22 cellular contexts compared by ENCODE assay signal in the genomic region with DNA sequence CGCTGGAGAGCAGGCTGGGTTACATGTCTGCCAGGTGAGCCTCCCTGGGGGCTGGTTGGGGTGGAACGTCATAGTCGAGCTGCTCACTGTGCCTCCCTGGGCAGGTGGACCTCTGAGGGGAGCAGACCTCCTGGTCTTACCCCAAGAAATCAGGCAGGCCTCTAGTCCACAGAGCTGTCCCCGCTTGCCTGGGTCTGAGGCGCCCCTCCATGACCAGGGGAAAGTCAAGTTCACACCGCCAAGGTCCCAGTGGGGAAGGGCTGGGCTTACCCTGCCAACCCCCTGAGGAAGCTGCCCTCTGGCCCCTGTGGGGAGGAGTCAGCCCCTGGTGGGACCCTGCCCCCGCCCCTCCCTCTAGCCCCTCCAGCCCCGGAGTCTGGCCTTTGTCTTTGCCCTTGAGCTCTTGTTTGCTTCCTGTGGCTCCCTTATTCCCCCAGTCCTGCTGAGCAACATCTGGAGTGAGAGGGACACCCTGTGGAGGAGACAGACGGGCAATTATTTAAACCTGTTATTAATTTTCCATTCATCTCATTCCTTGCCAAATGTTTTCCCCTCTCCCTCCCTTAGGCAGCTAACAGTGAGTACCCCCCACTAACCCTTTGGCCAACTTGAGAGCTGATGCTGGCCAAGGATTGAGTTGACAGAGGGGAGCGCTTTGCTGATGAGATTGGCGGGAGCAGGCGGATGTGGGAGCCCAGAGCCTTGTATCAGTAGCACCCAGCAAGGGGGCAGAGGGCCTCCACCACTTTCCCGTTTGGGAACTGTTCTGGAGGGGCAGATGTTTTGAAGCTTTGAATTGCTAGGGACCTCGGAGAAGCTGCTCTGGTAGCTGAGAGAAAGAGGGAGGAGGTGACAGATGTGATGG.
DNase-seq lines count a peak whose midpoint lies in the region; ATAC-seq and TF ChIP-seq lines count a peak whose summit lies in the region.
"Had no signal": no experiment of that assay in that cellular context is flagged by ENCODE, and none has a peak within 500 bp of the region (broad histone marks: within the 10 kb centered on the region; RNA-seq: fewer than 3 reads in every experiment).

No MANE protein-coding gene starts in this region.

- DNase-seq in NCI-H748 (lab: John Stamatoyannopoulos, UW; ENCODE audit: unreplicated experiment) (peak; percentile 55), NCI-H748 treated with DMSO at 0.1 percent for 48 hours (lab: John Stamatoyannopoulos, UW) (no peak), NCI-H2171 (lab: John Stamatoyannopoulos, UW) (peak; percentile 30), cerebellar cortex (ENCODE audit: low spot score) (peak; percentile 21), suprapubic skin (ENCODE audit: low spot score in 2 of 2) (peak; percentile 44 to 68), DMS153 treated with DMSO at 0.1 percent for 48 hours (lab: John Stamatoyannopoulos, UW; ENCODE audit: unreplicated experiment) (no peak), GM23248 (no peak)
- DNase-seq: activated CD8-positive, alpha-beta memory T cell treated with anti-CD3 and anti-CD28 coated beads, Interleukin-2, amount 50 U/mL, for 4 hours; activated naive CD4-positive, alpha-beta T cell treated with anti-CD3 and anti-CD28 coated beads for 36 hours; body of pancreas; CD4-positive, CD25-positive, alpha-beta regulatory T cell; dorsolateral prefrontal cortex; EL; heart right ventricle; mucosa of descending colon; NCI-H1048; occipital lobe had no signal

- in situ Hi-C loops in GM23248 (cut with MboI): no loop called here

- H3K9me3 ChIP-seq in suprapubic skin (no peaks in the 10 kb centered on the region), GM23248 (ENCODE audit: low read depth) (no peaks in the 10 kb centered on the region)
- H3K9me3 ChIP-seq: body of pancreas had no signal

- no peaks in the 10 kb centered on the region for H3K79me2 ChIP-seq in GM23248 (ENCODE audit: insufficient read depth)

- H3K9ac ChIP-seq in GM23248: no peak overlapping the region

- TF ChIP-seq CTCF in suprapubic skin (IDR thresholded peaks at IDR 0.05): no peak

- no peak for TF ChIP-seq EP300 in suprapubic skin (IDR thresholded peaks at IDR 0.05)

- 85% methylated on average over 12 of the region's 14 CpGs for WGBS in suprapubic skin
- WGBS in GM23248 (ENCODE audit: low coverage in 1 of 2, low lambda C conversion rate in 2 of 2, missing lambda C conversion rate in 2 of 2), 2 experiments: 81 to 83% methylated on average over 12 to 14 of the region's 14 CpGs

- TF ChIP-seq POLR2A in suprapubic skin (IDR thresholded peaks at IDR 0.05): no peak

- H3K4me2 ChIP-seq in GM23248 (ENCODE audit: unreplicated experiment): no peak overlapping the region

- H3K27me3 ChIP-seq in suprapubic skin (no peaks in the 10 kb centered on the region), GM23248 (replicated peaks; ENCODE audit: insufficient read depth) (no peaks in the 10 kb centered on the region)
- H3K27me3 ChIP-seq: body of pancreas, dorsolateral prefrontal cortex, tibial nerve had no signal

- H3K4me3 ChIP-seq in suprapubic skin: no peak overlapping the region
- H3K4me3 ChIP-seq in GM23248: no peak overlapping the region
- H3K4me3 ChIP-seq: body of pancreas, dorsolateral prefrontal cortex, heart right ventricle, mucosa of descending colon, skin epidermis, tibial nerve had no signal

- H4K20me1 ChIP-seq in GM23248 (ENCODE audit: insufficient read depth): no peaks in the 10 kb centered on the region

- H3F3A ChIP-seq in GM23248 (ENCODE audit: insufficient read depth): no peaks in the 10 kb centered on the region

- H3K4me1 ChIP-seq in suprapubic skin (no peaks in the 10 kb centered on the region), GM23248 (ENCODE audit: insufficient read depth) (no peaks in the 10 kb centered on the region)
- H3K4me1 ChIP-seq: body of pancreas, heart right ventricle, tibial nerve had no signal

- no peak overlapping the region for H2AFZ ChIP-seq in GM23248

- no peak for ATAC-seq in HG03571 (IDR thresholded peaks at IDR 0.05; ENCODE audit: unreplicated experiment)
- ATAC-seq: activated CD4-positive, CD25-positive, alpha-beta regulatory T cell treated with anti-CD3 and anti-CD28 coated beads, Interleukin-2, amount 50 U/mL, for 24 hours; body of pancreas; mucosa of descending colon; stimulated activated effector memory CD8-positive, alpha-beta T cell treated with anti-CD3 and anti-CD28 coated beads, Interleukin-12 subunit alpha, Interleukin-12 subunit beta, amount 100 ng/mL, for 72 hours had no signal

- H3K36me3 ChIP-seq in suprapubic skin (peaks cover 56% of the 10 kb centered on the region), GM23248 (ENCODE audit: low read depth) (peaks cover 28% of the 10 kb centered on the region)

- H3K27ac ChIP-seq in suprapubic skin (no peak overlapping the region), GM23248 (no peak overlapping the region)
- H3K27ac ChIP-seq: body of pancreas, dorsolateral prefrontal cortex, heart right ventricle, skin epidermis, tibial nerve had no signal

- H3K9me2 ChIP-seq in GM23248 (ENCODE audit: insufficient read depth): no peaks in the 10 kb centered on the region

Comparison
In these comparisons a context has a peak if more than half of its experiments do, and no peak if none do; other contexts are left out.
1. DNase-seq: peak in NCI-H748 (single experiment), NCI-H2171 (single experiment), cerebellar cortex (single experiment) and suprapubic skin (2 of 2); none in NCI-H748 treated with DMSO at 0.1 percent for 48 hours (single experiment), DMS153 treated with DMSO at 0.1 percent for 48 hours (single experiment) and GM23248 (single experiment).